In genomic region chr1:208497866-208498541, GRCh38 we compare ENCODE assay signal across 1 cellular context.
TF ChIP-seq lines count a peak whose summit lies in the region.

No MANE protein-coding gene starts in this region.

TF ChIP-seq in GM23338, 12 proteins besides CTCF, POLR2A, EP300 and RAD21 (continued from another document):
- TF ChIP-seq, protein P1, sequence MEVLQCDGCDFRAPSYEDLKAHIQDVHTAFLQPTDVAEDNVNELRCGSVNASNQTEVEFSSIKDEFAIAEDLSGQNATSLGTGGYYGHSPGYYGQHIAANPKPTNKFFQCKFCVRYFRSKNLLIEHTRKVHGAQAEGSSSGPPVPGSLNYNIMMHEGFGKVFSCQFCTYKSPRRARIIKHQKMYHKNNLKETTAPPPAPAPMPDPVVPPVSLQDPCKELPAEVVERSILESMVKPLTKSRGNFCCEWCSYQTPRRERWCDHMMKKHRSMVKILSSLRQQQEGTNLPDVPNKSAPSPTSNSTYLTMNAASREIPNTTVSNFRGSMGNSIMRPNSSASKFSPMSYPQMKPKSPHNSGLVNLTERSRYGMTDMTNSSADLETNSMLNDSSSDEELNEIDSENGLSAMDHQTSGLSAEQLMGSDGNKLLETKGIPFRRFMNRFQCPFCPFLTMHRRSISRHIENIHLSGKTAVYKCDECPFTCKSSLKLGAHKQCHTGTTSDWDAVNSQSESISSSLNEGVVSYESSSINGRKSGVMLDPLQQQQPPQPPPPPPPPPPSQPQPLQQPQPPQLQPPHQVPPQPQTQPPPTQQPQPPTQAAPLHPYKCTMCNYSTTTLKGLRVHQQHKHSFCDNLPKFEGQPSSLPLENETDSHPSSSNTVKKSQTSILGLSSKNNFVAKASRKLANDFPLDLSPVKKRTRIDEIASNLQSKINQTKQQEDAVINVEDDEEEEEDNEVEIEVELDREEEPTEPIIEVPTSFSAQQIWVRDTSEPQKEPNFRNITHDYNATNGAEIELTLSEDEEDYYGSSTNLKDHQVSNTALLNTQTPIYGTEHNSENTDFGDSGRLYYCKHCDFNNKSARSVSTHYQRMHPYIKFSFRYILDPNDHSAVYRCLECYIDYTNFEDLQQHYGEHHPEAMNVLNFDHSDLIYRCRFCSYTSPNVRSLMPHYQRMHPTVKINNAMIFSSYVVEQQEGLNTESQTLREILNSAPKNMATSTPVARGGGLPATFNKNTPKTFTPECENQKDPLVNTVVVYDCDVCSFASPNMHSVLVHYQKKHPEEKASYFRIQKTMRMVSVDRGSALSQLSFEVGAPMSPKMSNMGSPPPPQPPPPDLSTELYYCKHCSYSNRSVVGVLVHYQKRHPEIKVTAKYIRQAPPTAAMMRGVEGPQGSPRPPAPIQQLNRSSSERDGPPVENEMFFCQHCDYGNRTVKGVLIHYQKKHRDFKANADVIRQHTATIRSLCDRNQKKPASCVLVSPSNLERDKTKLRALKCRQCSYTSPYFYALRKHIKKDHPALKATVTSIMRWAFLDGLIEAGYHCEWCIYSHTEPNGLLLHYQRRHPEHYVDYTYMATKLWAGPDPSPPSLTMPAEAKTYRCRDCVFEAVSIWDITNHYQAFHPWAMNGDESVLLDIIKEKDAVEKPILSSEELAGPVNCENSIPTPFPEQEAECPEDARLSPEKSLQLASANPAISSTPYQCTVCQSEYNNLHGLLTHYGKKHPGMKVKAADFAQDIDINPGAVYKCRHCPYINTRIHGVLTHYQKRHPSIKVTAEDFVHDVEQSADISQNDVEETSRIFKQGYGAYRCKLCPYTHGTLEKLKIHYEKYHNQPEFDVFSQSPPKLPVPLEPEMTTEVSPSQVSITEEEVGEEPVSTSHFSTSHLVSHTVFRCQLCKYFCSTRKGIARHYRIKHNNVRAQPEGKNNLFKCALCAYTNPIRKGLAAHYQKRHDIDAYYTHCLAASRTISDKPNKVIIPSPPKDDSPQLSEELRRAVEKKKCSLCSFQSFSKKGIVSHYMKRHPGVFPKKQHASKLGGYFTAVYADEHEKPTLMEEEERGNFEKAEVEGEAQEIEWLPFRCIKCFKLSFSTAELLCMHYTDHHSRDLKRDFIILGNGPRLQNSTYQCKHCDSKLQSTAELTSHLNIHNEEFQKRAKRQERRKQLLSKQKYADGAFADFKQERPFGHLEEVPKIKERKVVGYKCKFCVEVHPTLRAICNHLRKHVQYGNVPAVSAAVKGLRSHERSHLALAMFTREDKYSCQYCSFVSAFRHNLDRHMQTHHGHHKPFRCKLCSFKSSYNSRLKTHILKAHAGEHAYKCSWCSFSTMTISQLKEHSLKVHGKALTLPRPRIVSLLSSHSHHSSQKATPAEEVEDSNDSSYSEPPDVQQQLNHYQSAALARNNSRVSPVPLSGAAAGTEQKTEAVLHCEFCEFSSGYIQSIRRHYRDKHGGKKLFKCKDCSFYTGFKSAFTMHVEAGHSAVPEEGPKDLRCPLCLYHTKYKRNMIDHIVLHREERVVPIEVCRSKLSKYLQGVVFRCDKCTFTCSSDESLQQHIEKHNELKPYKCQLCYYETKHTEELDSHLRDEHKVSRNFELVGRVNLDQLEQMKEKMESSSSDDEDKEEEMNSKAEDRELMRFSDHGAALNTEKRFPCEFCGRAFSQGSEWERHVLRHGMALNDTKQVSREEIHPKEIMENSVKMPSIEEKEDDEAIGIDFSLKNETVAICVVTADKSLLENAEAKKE (CRISPR knock-in tag; IDR thresholded peaks at IDR 0.05), result no peak
